In genomic region chr16:68698091-68698490, GRCh38 we compare ENCODE assay signal across 9 cellular contexts. TPM values are rescaled to one million over a fixed set of nuclear protein-coding genes. Genes with fewer than 3 reads are reported as not detected.
"Had no signal": no experiment of that assay in that cellular context is flagged by ENCODE, and none has a peak within 500 bp of the region (broad histone marks: within the 10 kb centered on the region; RNA-seq: fewer than 3 reads in every experiment).

No MANE protein-coding gene starts in this region.

- FAIRE-seq: HTR-8/SVneo had no signal

- H3K9ac ChIP-seq: GM23248 had no signal

- DNase-seq: GM23248, H7, HFFc6, IMR-90, KBM-7 had no signal

- H3K27ac Mint-ChIP-seq: HFFc6 had no signal

- ATAC-seq: HCT116 had no signal

- H3K9me3 Mint-ChIP-seq: HFFc6 had no signal

- H3K27ac ChIP-seq: GM23248 had no signal

- H3K4me3 Mint-ChIP-seq: HFFc6 had no signal

- H3K4me3 ChIP-seq: GM23248, HAP-1 had no signal

- H2AFZ ChIP-seq: GM23248 had no signal

- H3K36me3 ChIP-seq: HAP-1 had no signal

- H3K9me3 ChIP-seq: HAP-1 had no signal

- H3K4me1 ChIP-seq: HAP-1 had no signal

RNA-seq across cellular contexts. Expression of gene CDH1, which starts 39.0 kb away (rescaled TPM):
- total RNA-seq: GM23248, H4 had no signal
- polyA plus RNA-seq: IMR-90 had no signal

RNA-seq across cellular contexts. Expression of gene CDH3, which starts 53.0 kb away (rescaled TPM):
- total RNA-seq: GM23248, H4, IMR-90 had no signal
- polyA plus RNA-seq: GM23248, IMR-90 had no signal
